Comparison of ENCODE assay signal across 15 cellular contexts in the genomic region with DNA sequence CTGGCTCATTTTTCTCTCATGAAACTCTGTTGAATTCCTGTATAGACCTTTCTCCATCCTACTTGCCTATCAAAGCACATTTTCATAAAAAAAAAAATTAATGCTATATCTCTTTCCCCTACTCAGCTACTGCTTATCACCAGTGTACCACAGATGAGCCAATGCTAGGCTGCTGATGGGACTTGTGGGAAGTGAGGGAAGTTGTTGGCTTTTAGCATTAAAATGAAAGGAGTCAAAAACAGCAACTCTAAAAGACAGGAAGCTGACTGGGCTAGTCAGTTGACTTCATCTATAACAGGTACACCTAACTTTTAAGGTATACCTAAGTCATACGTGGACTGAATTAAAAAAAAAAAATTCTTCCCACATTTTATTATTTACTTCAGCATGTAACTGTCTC.
DNase-seq lines count a peak whose midpoint lies in the region; ATAC-seq lines count a peak whose summit lies in the region.
"Had no signal": no experiment of that assay in that cellular context is flagged by ENCODE, and none has a peak within 500 bp of the region (broad histone marks: within the 10 kb centered on the region; RNA-seq: fewer than 3 reads in every experiment).

No MANE protein-coding gene starts in this region.

- peaks cover 0 to 16% (median 0%) of the 10 kb centered on the region in 3 experiments for H3K36me3 ChIP-seq in naive thymus-derived CD4-positive, alpha-beta T cell (ENCODE audit: control insufficient read depth in 2 of 3, insufficient read depth in 3 of 3, low read length in 3 of 3)

- intact Hi-C loops in naive thymus-derived CD4-positive, alpha-beta T cell (cut with micrococcal nuclease): loop anchor here in 1 of 2 donors (2.0 kb wide), 1 partner anchor 14 kb away; no protein-coding TSS in a partner anchor

- CTCF ChIA-PET in naive thymus-derived CD4-positive, alpha-beta T cell (lab: Charles Lee): no interaction called here

- POLR2A ChIA-PET in naive thymus-derived CD4-positive, alpha-beta T cell (lab: Charles Lee): interaction anchor here (0.6 to 1.5 kb wide), 4 partner anchors 13 to 102 kb away, joined by 3 to 7 read pairs (median 4); a partner anchor contains a TSS

- H3K4me1 Mint-ChIP-seq in activated T-cell treated with anti-CD3 and anti-CD28 coated beads, Interleukin-2, amount 50 U/mL, for 24 hours (ENCODE audit: low read depth): peaks cover 28% of the 10 kb centered on the region
- H3K4me1 Mint-ChIP-seq in activated T-cell treated with anti-CD3 and anti-CD28 coated beads, Interleukin-2, amount 50 U/mL, for 72 hours (ENCODE audit: low read depth): no peaks in the 10 kb centered on the region
- peaks cover 34% of the 10 kb centered on the region for H3K4me1 Mint-ChIP-seq in stimulated activated naive CD8-positive, alpha-beta T cell treated with anti-CD3 and anti-CD28 coated beads, Interleukin-15, amount 100 ng/mL, for 72 hours
- peaks cover 0 to 50% (median 42%) of the 10 kb centered on the region in 7 donors for H3K4me1 Mint-ChIP-seq in naive thymus-derived CD4-positive, alpha-beta T cell
- H3K4me1 Mint-ChIP-seq: CD14-positive monocyte had no signal

- peaks cover 5% of the 10 kb centered on the region for H3K9me3 Mint-ChIP-seq in activated T-cell treated with anti-CD3 and anti-CD28 coated beads, Interleukin-2, amount 50 U/mL, for 24 hours
- H3K9me3 Mint-ChIP-seq in activated T-cell treated with anti-CD3 and anti-CD28 coated beads, Interleukin-2, amount 50 U/mL, for 72 hours: peaks cover 0 to 7% of the 10 kb centered on the region in 2 donors
- H3K9me3 Mint-ChIP-seq in stimulated activated naive CD8-positive, alpha-beta T cell treated with anti-CD3 and anti-CD28 coated beads, Interleukin-15, amount 100 ng/mL, for 72 hours: peaks cover 11 to 14% of the 10 kb centered on the region in 2 donors
- peaks cover 0 to 23% (median 10%) of the 10 kb centered on the region in 11 donors for H3K9me3 Mint-ChIP-seq in naive thymus-derived CD4-positive, alpha-beta T cell

- H3K27ac Mint-ChIP-seq in activated T-cell treated with anti-CD3 and anti-CD28 coated beads, Interleukin-2, amount 50 U/mL, for 24 hours: peak overlapping the region; percentile 14
- H3K27ac Mint-ChIP-seq in activated T-cell treated with anti-CD3 and anti-CD28 coated beads, Interleukin-2, amount 50 U/mL, for 72 hours: no peak overlapping the region
- peak overlapping the region; percentile 63 to 76 for H3K27ac Mint-ChIP-seq in stimulated activated naive CD8-positive, alpha-beta T cell treated with anti-CD3 and anti-CD28 coated beads, Interleukin-15, amount 100 ng/mL, for 72 hours
- H3K27ac Mint-ChIP-seq in naive thymus-derived CD4-positive, alpha-beta T cell: peak overlapping the region in 7 of 9 donors; percentile 14 to 88 (median 81)
- H3K27ac Mint-ChIP-seq: CD8-positive, alpha-beta T cell had no signal

- no peak for ATAC-seq in activated T-cell treated with anti-CD3 and anti-CD28 coated beads, Interleukin-2, amount 50 U/mL, for 72 hours (replicated peaks in 1 of 2)
- ATAC-seq in stimulated activated naive CD8-positive, alpha-beta T cell treated with anti-CD3 and anti-CD28 coated beads, Interleukin-15, amount 100 ng/mL, for 72 hours: no peak
- no peak for ATAC-seq in stimulated activated naive CD8-positive, alpha-beta T cell treated with anti-CD3 and anti-CD28 coated beads, Interleukin-15, Interleukin-2, amounts not matched to agents 100 U/mL and 50 U/mL, for 24 hours
- no peak for ATAC-seq in naive thymus-derived CD4-positive, alpha-beta T cell
- ATAC-seq: CD8-positive, alpha-beta T cell had no signal

- no peak overlapping the region for H3K27ac ChIP-seq in naive thymus-derived CD4-positive, alpha-beta T cell (ENCODE audit: low read depth, low read length)
- H3K27ac ChIP-seq: BLaER1, GM23248 had no signal

- H3K4me3 ChIP-seq in naive thymus-derived CD4-positive, alpha-beta T cell (ENCODE audit: low read length): no peak overlapping the region
- H3K4me3 ChIP-seq: BLaER1, GM23248 had no signal

- peaks cover 0 to 14% of the 10 kb centered on the region in 2 donors for H3K4me1 ChIP-seq in naive thymus-derived CD4-positive, alpha-beta T cell (ENCODE audit: control insufficient read depth in 2 of 2, insufficient read depth in 2 of 2, low read length in 2 of 2)
- H3K4me1 ChIP-seq: BLaER1 had no signal

- no peak overlapping the region for H3K4me3 Mint-ChIP-seq in activated T-cell treated with anti-CD3 and anti-CD28 coated beads, Interleukin-2, amount 50 U/mL, for 24 hours
- H3K4me3 Mint-ChIP-seq in activated T-cell treated with anti-CD3 and anti-CD28 coated beads, Interleukin-2, amount 50 U/mL, for 72 hours: no peak overlapping the region
- peak overlapping the region in 1 of 2 donors; percentile 12 for H3K4me3 Mint-ChIP-seq in stimulated activated naive CD8-positive, alpha-beta T cell treated with anti-CD3 and anti-CD28 coated beads, Interleukin-15, amount 100 ng/mL, for 72 hours
- H3K4me3 Mint-ChIP-seq in naive thymus-derived CD4-positive, alpha-beta T cell: peak overlapping the region in 7 of 10 donors; percentile 22 to 79 (median 51)
- H3K4me3 Mint-ChIP-seq: CD14-positive monocyte; CD8-positive, alpha-beta T cell had no signal

- H3K27me3 Mint-ChIP-seq in activated T-cell treated with anti-CD3 and anti-CD28 coated beads, Interleukin-2, amount 50 U/mL, for 24 hours: no peaks in the 10 kb centered on the region
- H3K27me3 Mint-ChIP-seq in activated T-cell treated with anti-CD3 and anti-CD28 coated beads, Interleukin-2, amount 50 U/mL, for 72 hours (ENCODE audit: low read depth): no peaks in the 10 kb centered on the region
- no peaks in the 10 kb centered on the region for H3K27me3 Mint-ChIP-seq in stimulated activated naive CD8-positive, alpha-beta T cell treated with anti-CD3 and anti-CD28 coated beads, Interleukin-15, amount 100 ng/mL, for 72 hours
- no peaks in the 10 kb centered on the region for H3K27me3 Mint-ChIP-seq in naive thymus-derived CD4-positive, alpha-beta T cell

- peaks cover 0 to 6% (median 5%) of the 10 kb centered on the region in 3 experiments for H3K9me3 ChIP-seq in naive thymus-derived CD4-positive, alpha-beta T cell (ENCODE audit: control insufficient read depth in 2 of 3, low read length in 3 of 3)

- peaks cover 48% of the 10 kb centered on the region for H3K36me3 Mint-ChIP-seq in activated T-cell treated with anti-CD3 and anti-CD28 coated beads, Interleukin-2, amount 50 U/mL, for 24 hours (ENCODE audit: low read depth)
- peaks cover 9 to 35% of the 10 kb centered on the region in 2 donors for H3K36me3 Mint-ChIP-seq in activated T-cell treated with anti-CD3 and anti-CD28 coated beads, Interleukin-2, amount 50 U/mL, for 72 hours (ENCODE audit: insufficient read depth in 2 of 2)
- peaks cover 8 to 56% (median 39%) of the 10 kb centered on the region in 5 donors for H3K36me3 Mint-ChIP-seq in naive thymus-derived CD4-positive, alpha-beta T cell

- H3K27me3 ChIP-seq in naive thymus-derived CD4-positive, alpha-beta T cell (ENCODE audit: control insufficient read depth in 2 of 2, insufficient read depth in 2 of 2, low read length in 2 of 2): no peaks in the 10 kb centered on the region
- H3K27me3 ChIP-seq: BLaER1 had no signal

- no peak for DNase-seq in activated T-cell treated with anti-CD3 and anti-CD28 coated beads, Interleukin-2, amount 50 U/mL, for 24 hours
- DNase-seq in activated T-cell treated with anti-CD3 and anti-CD28 coated beads, Interleukin-2, amount 50 U/mL, for 72 hours: no peak
- DNase-seq in stimulated activated naive CD8-positive, alpha-beta T cell treated with anti-CD3 and anti-CD28 coated beads, Interleukin-15, amount 100 ng/mL, for 72 hours: no peak
- DNase-seq in stimulated activated naive CD8-positive, alpha-beta T cell treated with anti-CD3 and anti-CD28 coated beads, Interleukin-15, Interleukin-2, amounts not matched to agents 100 U/mL and 50 U/mL, for 24 hours: no peak
- DNase-seq in naive thymus-derived CD4-positive, alpha-beta T cell: peak in 2 of 9 donors; percentile 10 to 25
- DNase-seq in DMS53 (lab: John Stamatoyannopoulos, UW) (no peak), NCI-H524 treated with DMSO at 0.1 percent for 48 hours (lab: John Stamatoyannopoulos, UW) (no peak)
- DNase-seq: 8988T; CD8-positive, alpha-beta T cell; COR-L47; DMS 273 treated with DMSO at 0.1 percent for 48 hours; GM23248; HCEC 1CT had no signal

Comparison
In these comparisons a context has a peak if more than half of its experiments do, and no peak if none do; other contexts are left out.
1. H3K4me3 Mint-ChIP-seq: peak in naive thymus-derived CD4-positive, alpha-beta T cell (7 of 10); none in activated T-cell treated with anti-CD3 and anti-CD28 coated beads, Interleukin-2, amount 50 U/mL, for 24 hours (single experiment) and activated T-cell treated with anti-CD3 and anti-CD28 coated beads, Interleukin-2, amount 50 U/mL, for 72 hours (0 of 2).